Comparison of ENCODE assay signal across 17 cellular contexts in genomic region chr11:128462189-128462588, GRCh38.
DNase-seq lines count a peak whose midpoint lies in the region; ATAC-seq and TF ChIP-seq lines count a peak whose summit lies in the region.
"Had no signal": no experiment of that assay in that cellular context is flagged by ENCODE, and none has a peak within 500 bp of the region (broad histone marks: within the 10 kb centered on the region; RNA-seq: fewer than 3 reads in every experiment).

No MANE protein-coding gene starts in this region.

- ATAC-seq in CD8-positive, alpha-beta T cell = no peak
- ATAC-seq in activated naive CD8-positive, alpha-beta T cell treated with anti-CD3 and anti-CD28 coated beads, Interleukin-2, amount 10 ng/mL, durations not matched to agents 7 days and 5 days (ENCODE audit: low read depth) = no peak
- no peak for ATAC-seq in natural killer cell
- no peak for ATAC-seq in HG02981 (IDR thresholded peaks at IDR 0.05; ENCODE audit: unreplicated experiment)
- no peak for ATAC-seq in GM21529 (IDR thresholded peaks at IDR 0.05; ENCODE audit: unreplicated experiment)
- ATAC-seq: HCT116, left ventricle myocardium superior had no signal

- H3K9me3 ChIP-seq in CD8-positive, alpha-beta T cell (ENCODE audit: low read length) = no peaks in the 10 kb centered on the region
- H3K9me3 ChIP-seq: BLaER1 treated with 17β-estradiol and CSF1 and Interleukin-3, amounts not matched to agents 10 nM and 100 nM had no signal

- peaks cover 92% of the 10 kb centered on the region for H3K36me3 ChIP-seq in CD8-positive, alpha-beta T cell (ENCODE audit: insufficient read depth, low read length)

- peak overlapping the region; percentile 73 for H3K27ac Mint-ChIP-seq in T-helper 2 cell treated with Interferon-gamma antibody and Interleukin-4, amounts not matched to agents 5 μg/mL and 100 μg/mL, for 36 hours
- H3K27ac Mint-ChIP-seq in CD8-positive, alpha-beta T cell = peak overlapping the region; percentile 94
- peak overlapping the region; percentile 88 for H3K27ac Mint-ChIP-seq in activated naive CD8-positive, alpha-beta T cell treated with anti-CD3 and anti-CD28 coated beads, Interleukin-2, amount 10 ng/mL, durations not matched to agents 7 days and 5 days
- peak overlapping the region; percentile 98 to 99 for H3K27ac Mint-ChIP-seq in natural killer cell

- H3K27me3 Mint-ChIP-seq in T-helper 2 cell treated with Interferon-gamma antibody and Interleukin-4, amounts not matched to agents 5 μg/mL and 100 μg/mL, for 36 hours (ENCODE audit: low read depth) = no peaks in the 10 kb centered on the region
- no peaks in the 10 kb centered on the region for H3K27me3 Mint-ChIP-seq in CD8-positive, alpha-beta T cell (ENCODE audit: low read depth)
- no peaks in the 10 kb centered on the region for H3K27me3 Mint-ChIP-seq in activated naive CD8-positive, alpha-beta T cell treated with anti-CD3 and anti-CD28 coated beads, Interleukin-2, amount 10 ng/mL, durations not matched to agents 7 days and 5 days
- H3K27me3 Mint-ChIP-seq in natural killer cell (ENCODE audit: low read depth in 2 of 2) = no peaks in the 10 kb centered on the region

- intact Hi-C loops in CD8-positive, alpha-beta T cell (cut with DNase I, micrococcal nuclease) = loop anchor here (1.0 to 5.0 kb wide), 3 partner anchors 9 to 240 kb away; no protein-coding TSS in a partner anchor
- intact Hi-C loops in natural killer cell (cut with micrococcal nuclease) (no loop called here), posterior vena cava (cut with DNase I) (loop anchor here (10.0 kb wide), 2 partner anchors 53 to 167 kb away; no protein-coding TSS in a partner anchor)

- TF ChIP-seq CTCF in CD8-positive, alpha-beta T cell (IDR thresholded peaks at IDR 0.05) = no peak
- no peak for TF ChIP-seq CTCF in natural killer cell (IDR thresholded peaks at IDR 0.05)

- H3K4me3 Mint-ChIP-seq in T-helper 2 cell treated with Interferon-gamma antibody and Interleukin-4, amounts not matched to agents 5 μg/mL and 100 μg/mL, for 36 hours = no peak overlapping the region
- no peak overlapping the region for H3K4me3 Mint-ChIP-seq in CD8-positive, alpha-beta T cell
- H3K4me3 Mint-ChIP-seq in activated naive CD8-positive, alpha-beta T cell treated with anti-CD3 and anti-CD28 coated beads, Interleukin-2, amount 10 ng/mL, durations not matched to agents 7 days and 5 days = no peak overlapping the region
- peak overlapping the region; percentile 47 for H3K4me3 Mint-ChIP-seq in natural killer cell

- POLR2A ChIA-PET in CD8-positive, alpha-beta T cell (lab: Charles Lee) = interaction anchor here (0.6 to 4.0 kb wide), 10 partner anchors 9 to 234 kb away, joined by 3 to 18 read pairs (median 4); no protein-coding TSS in a partner anchor
- POLR2A ChIA-PET in activated naive CD8-positive, alpha-beta T cell treated with anti-CD3 and anti-CD28 coated beads, Interleukin-2, amount 10 ng/mL, durations not matched to agents 7 days and 5 days (lab: Charles Lee) = interaction anchor here (1.2 to 3.6 kb wide), 3 partner anchors 12 to 50 kb away, joined by 3 to 17 read pairs (median 4); no protein-coding TSS in a partner anchor

- no peak for DNase-seq in T-helper 2 cell treated with Interferon-gamma antibody and Interleukin-4, amounts not matched to agents 5 μg/mL and 100 μg/mL, for 36 hours (ENCODE audit: low spot score)
- DNase-seq in T-helper 2 cell (no peak), natural killer cell (no peak), posterior vena cava (ENCODE audit: low spot score) (no peak)
- no peak for DNase-seq in CD8-positive, alpha-beta T cell
- DNase-seq in activated naive CD8-positive, alpha-beta T cell treated with anti-CD3 and anti-CD28 coated beads, Interleukin-2, amount 10 ng/mL, durations not matched to agents 7 days and 5 days = no peak
- DNase-seq: 8988T; Karpas-422; left ventricle myocardium superior; NCI-H1092 treated with DMSO at 0.1 percent for 48 hours; NCI-H510A treated with DMSO at 0.1 percent for 48 hours; stimulated activated CD4-positive, alpha-beta T cell treated with anti-CD3 and anti-CD28 coated beads, Interleukin-4, amount 100 ng/mL, for 24 hours; SW 1271 had no signal

- peaks cover 62% of the 10 kb centered on the region for H3K4me1 Mint-ChIP-seq in T-helper 2 cell treated with Interferon-gamma antibody and Interleukin-4, amounts not matched to agents 5 μg/mL and 100 μg/mL, for 36 hours (ENCODE audit: low read depth)
- H3K4me1 Mint-ChIP-seq in CD8-positive, alpha-beta T cell (ENCODE audit: low read depth) = peaks cover 95% of the 10 kb centered on the region
- H3K4me1 Mint-ChIP-seq in activated naive CD8-positive, alpha-beta T cell treated with anti-CD3 and anti-CD28 coated beads, Interleukin-2, amount 10 ng/mL, durations not matched to agents 7 days and 5 days = peaks cover 65% of the 10 kb centered on the region
- H3K4me1 Mint-ChIP-seq in natural killer cell = peaks cover 81 to 82% of the 10 kb centered on the region in 2 donors

- CTCF ChIA-PET in CD8-positive, alpha-beta T cell (lab: Charles Lee) = interaction anchor here (0.8 to 4.3 kb wide), 7 partner anchors 14 to 172 kb away, joined by 3 to 21 read pairs (median 6); no protein-coding TSS in a partner anchor

- no peak overlapping the region for H3K4me3 ChIP-seq in CD8-positive, alpha-beta T cell (ENCODE audit: low read depth, low read length)
- H3K4me3 ChIP-seq: BLaER1 treated with 17β-estradiol and CSF1 and Interleukin-3, amounts not matched to agents 10 nM and 100 nM had no signal

- H3K4me1 ChIP-seq in CD8-positive, alpha-beta T cell (ENCODE audit: insufficient read depth, low read length) = peaks cover 77% of the 10 kb centered on the region

- H3K27ac ChIP-seq in CD8-positive, alpha-beta T cell (ENCODE audit: low read depth, low read length) = peak overlapping the region; percentile 68
- H3K27ac ChIP-seq: BLaER1 treated with 17β-estradiol and CSF1 and Interleukin-3, amounts not matched to agents 10 nM and 100 nM had no signal

- H3K9me3 Mint-ChIP-seq in T-helper 2 cell treated with Interferon-gamma antibody and Interleukin-4, amounts not matched to agents 5 μg/mL and 100 μg/mL, for 36 hours = no peaks in the 10 kb centered on the region
- H3K9me3 Mint-ChIP-seq in CD8-positive, alpha-beta T cell = no peaks in the 10 kb centered on the region
- no peaks in the 10 kb centered on the region for H3K9me3 Mint-ChIP-seq in activated naive CD8-positive, alpha-beta T cell treated with anti-CD3 and anti-CD28 coated beads, Interleukin-2, amount 10 ng/mL, durations not matched to agents 7 days and 5 days
- no peaks in the 10 kb centered on the region for H3K9me3 Mint-ChIP-seq in natural killer cell

- peaks cover 96% of the 10 kb centered on the region for H3K36me3 Mint-ChIP-seq in T-helper 2 cell treated with Interferon-gamma antibody and Interleukin-4, amounts not matched to agents 5 μg/mL and 100 μg/mL, for 36 hours (ENCODE audit: low read depth)
- H3K36me3 Mint-ChIP-seq in CD8-positive, alpha-beta T cell = peaks cover 100% of the 10 kb centered on the region
- peaks cover 78% of the 10 kb centered on the region for H3K36me3 Mint-ChIP-seq in activated naive CD8-positive, alpha-beta T cell treated with anti-CD3 and anti-CD28 coated beads, Interleukin-2, amount 10 ng/mL, durations not matched to agents 7 days and 5 days
- peaks cover 43% of the 10 kb centered on the region for H3K36me3 Mint-ChIP-seq in natural killer cell

- H3K27me3 ChIP-seq in CD8-positive, alpha-beta T cell (ENCODE audit: insufficient read depth, low read length) = no peaks in the 10 kb centered on the region
- H3K27me3 ChIP-seq: BLaER1 treated with 17β-estradiol and CSF1 and Interleukin-3, amounts not matched to agents 10 nM and 100 nM had no signal
